ENCODE assay signal across 19 cellular contexts in genomic region chr2:120600335-120600734, GRCh38.
DNase-seq lines count a peak whose midpoint lies in the region; ATAC-seq, FAIRE-seq and TF ChIP-seq lines count a peak whose summit lies in the region.
"Had no signal": no experiment of that assay in that cellular context is flagged by ENCODE, and none has a peak within 500 bp of the region (broad histone marks: within the 10 kb centered on the region; RNA-seq: fewer than 3 reads in every experiment).

No MANE protein-coding gene starts in this region.

- no peaks in the 10 kb centered on the region for H3K36me3 ChIP-seq in left ventricle myocardium inferior
- no peaks in the 10 kb centered on the region for H3K36me3 ChIP-seq in lower lobe of right lung
- H3K36me3 ChIP-seq in spleen: no peaks in the 10 kb centered on the region
- H3K36me3 ChIP-seq: BLaER1 treated with 17β-estradiol and CSF1 and Interleukin-3, amounts not matched to agents 10 nM and 100 nM had no signal

- no peaks in the 10 kb centered on the region for H3K9me3 ChIP-seq in left ventricle myocardium inferior (replicated peaks)
- H3K9me3 ChIP-seq in lower lobe of right lung: no peaks in the 10 kb centered on the region
- peaks cover 0 to 5% (median 0%) of the 10 kb centered on the region in 8 donors for H3K9me3 ChIP-seq in spleen
- H3K9me3 ChIP-seq: BLaER1 treated with 17β-estradiol and CSF1 and Interleukin-3, amounts not matched to agents 10 nM and 100 nM had no signal

- H3K27ac ChIP-seq in left ventricle myocardium inferior (replicated peaks) (no peak overlapping the region), lower lobe of right lung (no peak overlapping the region), spleen (no peak overlapping the region)
- H3K27ac ChIP-seq: HL-60 had no signal

- no peak overlapping the region for H3K27ac Mint-ChIP-seq in activated naive CD8-positive, alpha-beta T cell treated with anti-CD3 and anti-CD28 coated beads, Interleukin-2, amount 50 U/mL, for 24 hours
- H3K27ac Mint-ChIP-seq: CD4-positive, CD25-positive, alpha-beta regulatory T cell; GM23338 had no signal

- H3K4me3 ChIP-seq in left ventricle myocardium inferior: no peak overlapping the region
- H3K4me3 ChIP-seq in lower lobe of right lung: no peak overlapping the region
- H3K4me3 ChIP-seq in spleen: no peak overlapping the region
- H3K4me3 ChIP-seq: BLaER1 treated with 17β-estradiol and CSF1 and Interleukin-3, amounts not matched to agents 10 nM and 100 nM; GM23338 had no signal

- TF ChIP-seq CTCF in left ventricle myocardium inferior (IDR thresholded peaks at IDR 0.05; ENCODE audit: borderline replicate concordance) (no peak), lower lobe of right lung (IDR thresholded peaks at IDR 0.05) (no peak), spleen (IDR thresholded peaks at IDR 0.05 in 8 of 11, conservative IDR thresholded peaks at IDR 0.05 in 3 of 11) (no peak)

- intact Hi-C loops in left ventricle myocardium inferior (cut with micrococcal nuclease) (no loop called here), Right ventricle myocardium superior (cut with DNase I) (no loop called here), lower lobe of right lung (cut with DNase I) (no loop called here), spleen (cut with DNase I; ENCODE audit: low total_unique reads) (no loop called here)

- no peaks in the 10 kb centered on the region for H3K36me3 Mint-ChIP-seq in activated naive CD8-positive, alpha-beta T cell treated with anti-CD3 and anti-CD28 coated beads, Interleukin-2, amount 50 U/mL, for 24 hours (ENCODE audit: low read depth)
- H3K36me3 Mint-ChIP-seq: CD4-positive, CD25-positive, alpha-beta regulatory T cell had no signal

- 90 to 93% (median 92%) methylated on average over 7 of the region's 7 CpGs for WGBS in spleen, 5 donors

- ATAC-seq in Right ventricle myocardium superior (ENCODE audit: poor library complexity) (no peak), lower lobe of right lung (no peak)
- ATAC-seq in activated naive CD8-positive, alpha-beta T cell treated with anti-CD3 and anti-CD28 coated beads, Interleukin-2, amount 50 U/mL, for 24 hours: no peak
- ATAC-seq: GM23338 had no signal

- H3K4me3 Mint-ChIP-seq in activated naive CD8-positive, alpha-beta T cell treated with anti-CD3 and anti-CD28 coated beads, Interleukin-2, amount 50 U/mL, for 24 hours: no peak overlapping the region
- H3K4me3 Mint-ChIP-seq: CD4-positive, CD25-positive, alpha-beta regulatory T cell; GM23338 had no signal

- no peak for TF ChIP-seq POLR2A in spleen (IDR thresholded peaks at IDR 0.05)

- H3K4me1 ChIP-seq in left ventricle myocardium inferior: peaks cover 24% of the 10 kb centered on the region
- peaks cover 13% of the 10 kb centered on the region for H3K4me1 ChIP-seq in lower lobe of right lung
- H3K4me1 ChIP-seq in spleen: no peaks in the 10 kb centered on the region

- DNase-seq in left ventricle myocardium inferior (peak; percentile 2), Right ventricle myocardium superior (no peak), lower lobe of right lung (peak; percentile 10), spleen (peak; percentile 64), DMS53 treated with DMSO at 0.1 percent for 48 hours (lab: John Stamatoyannopoulos, UW; ENCODE audit: unreplicated experiment) (no peak), HTR-8/SVneo (ENCODE audit: insufficient read length, low spot score) (no peak)
- no peak for DNase-seq in activated naive CD8-positive, alpha-beta T cell treated with anti-CD3 and anti-CD28 coated beads, Interleukin-2, amount 50 U/mL, for 24 hours
- DNase-seq: ACHN; Calu3; CD4-positive, CD25-positive, alpha-beta regulatory T cell; DMS 273 treated with DMSO at 0.1 percent for 48 hours; EL; H7; IMR-90 had no signal

- no peaks in the 10 kb centered on the region for H3K27me3 Mint-ChIP-seq in activated naive CD8-positive, alpha-beta T cell treated with anti-CD3 and anti-CD28 coated beads, Interleukin-2, amount 50 U/mL, for 24 hours
- H3K27me3 Mint-ChIP-seq: CD4-positive, CD25-positive, alpha-beta regulatory T cell had no signal

- FAIRE-seq in HTR-8/SVneo (lab: Jason Lieb, UNC): no peak
- FAIRE-seq: G401.6, GM12891 had no signal

- H3K9me3 Mint-ChIP-seq in activated naive CD8-positive, alpha-beta T cell treated with anti-CD3 and anti-CD28 coated beads, Interleukin-2, amount 50 U/mL, for 24 hours: no peaks in the 10 kb centered on the region
- H3K9me3 Mint-ChIP-seq: CD4-positive, CD25-positive, alpha-beta regulatory T cell had no signal

- H3K27me3 ChIP-seq in left ventricle myocardium inferior (ENCODE audit: low read depth): peaks cover 44% of the 10 kb centered on the region
- H3K27me3 ChIP-seq in lower lobe of right lung (ENCODE audit: low read depth): no peaks in the 10 kb centered on the region
- peaks cover 0 to 18% (median 0%) of the 10 kb centered on the region in 7 donors for H3K27me3 ChIP-seq in spleen (replicated peaks in 1 of 7)
- H3K27me3 ChIP-seq: BLaER1 treated with 17β-estradiol and CSF1 and Interleukin-3, amounts not matched to agents 10 nM and 100 nM had no signal

- H3K4me1 Mint-ChIP-seq in activated naive CD8-positive, alpha-beta T cell treated with anti-CD3 and anti-CD28 coated beads, Interleukin-2, amount 50 U/mL, for 24 hours: no peaks in the 10 kb centered on the region
- H3K4me1 Mint-ChIP-seq: CD4-positive, CD25-positive, alpha-beta regulatory T cell had no signal

Comparison
In these comparisons a context has a peak if more than half of its experiments do, and no peak if none do; other contexts are left out.
1. DNase-seq: peak in left ventricle myocardium inferior (single experiment), lower lobe of right lung (single experiment) and spleen (single experiment); none in Right ventricle myocardium superior (single experiment), activated naive CD8-positive, alpha-beta T cell treated with anti-CD3 and anti-CD28 coated beads, Interleukin-2, amount 50 U/mL, for 24 hours (single experiment), DMS53 treated with DMSO at 0.1 percent for 48 hours (single experiment) and HTR-8/SVneo (single experiment).